In the genomic region with DNA sequence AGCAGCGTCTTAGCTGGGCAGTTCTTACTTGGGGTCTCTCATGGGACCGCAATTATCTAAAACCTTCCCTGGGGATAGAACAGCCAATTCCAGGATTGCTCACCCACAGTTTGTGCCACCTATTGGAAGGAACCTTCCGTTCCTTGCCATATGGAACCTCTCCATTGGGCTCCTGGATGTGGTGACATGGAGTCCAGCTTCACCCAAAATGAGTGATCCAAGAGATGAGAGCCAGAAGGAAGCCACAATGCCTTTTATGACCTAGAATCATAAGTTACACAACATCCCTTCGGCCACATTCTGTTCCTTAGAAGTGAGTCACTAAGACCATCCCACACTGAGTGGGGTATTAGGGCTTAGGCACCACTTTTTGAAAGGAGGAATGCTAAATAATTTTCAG, we compare ENCODE assay signal across 11 cellular contexts.
DNase-seq lines count a peak whose midpoint lies in the region; FAIRE-seq and TF ChIP-seq lines count a peak whose summit lies in the region.
"Had no signal": no experiment of that assay in that cellular context is flagged by ENCODE, and none has a peak within 500 bp of the region (broad histone marks: within the 10 kb centered on the region; RNA-seq: fewer than 3 reads in every experiment).

No MANE protein-coding gene starts in this region.

- no peak overlapping the region for H3K4me3 ChIP-seq in foreskin fibroblast (ENCODE audit: low read depth in 1 of 2, low read length in 2 of 2)
- no peak overlapping the region for H3K4me3 ChIP-seq in tibial artery
- H3K4me3 ChIP-seq in BE2C (ENCODE audit: low read depth, low read length): no peak overlapping the region
- H3K4me3 ChIP-seq in OCI-LY7 (ENCODE audit: low read depth, low read length, poor library complexity, severe bottlenecking): no peak overlapping the region
- H3K4me3 ChIP-seq in trophoblast cell (ENCODE audit: low read depth, low read length): no peak overlapping the region
- H3K4me3 ChIP-seq: ovary, testis had no signal

- TF ChIP-seq CTCF in foreskin fibroblast (IDR thresholded peaks at IDR 0.05; ENCODE audit: low read depth, low read length) (no peak), tibial artery (IDR thresholded peaks at IDR 0.05) (no peak), BE2C (IDR thresholded peaks at IDR 0.05; ENCODE audit: low read depth, low read length) (no peak), OCI-LY7 (conservative IDR thresholded peaks at IDR 0.05; ENCODE audit: low read length) (no peak)

- intact Hi-C loops in tibial artery (cut with DNase I; ENCODE audit: low total_unique reads): no loop called here
- intact Hi-C loops in OCI-LY7 (cut with micrococcal nuclease; ENCODE audit: unreplicated experiment): no loop called here

- H3K9me3 ChIP-seq in tibial artery (no peaks in the 10 kb centered on the region), BE2C (no peaks in the 10 kb centered on the region), OCI-LY7 (ENCODE audit: low read length) (no peaks in the 10 kb centered on the region), trophoblast cell (ENCODE audit: insufficient read depth, low read depth, low read length) (peaks cover 1% of the 10 kb centered on the region)
- H3K9me3 ChIP-seq: ovary, testis had no signal

- H3K18ac ChIP-seq in trophoblast cell (ENCODE audit: low read length): no peak overlapping the region

- H2BK12ac ChIP-seq in trophoblast cell (ENCODE audit: low read length): no peak overlapping the region

- DNase-seq in H54 (ENCODE audit: insufficient read length, low spot score) (peak; percentile 8), RPMI7951 (ENCODE audit: low read depth) (peak; percentile 96), foreskin fibroblast (peak; percentile 88 to 89), tibial artery (peak in 1 of 2 donors; percentile 25), BE2C (no peak), OCI-LY7 (ENCODE audit: low spot score) (no peak), trophoblast cell (no peak)
- DNase-seq: activated CD8-positive, alpha-beta T cell treated with anti-CD3 and anti-CD28 coated beads, Interleukin-2, amount 10 ng/mL, durations not matched to agents 7 days and 5 days; erythroblast; ovary; testis had no signal

- H3K9ac ChIP-seq in trophoblast cell (ENCODE audit: low read length): no peak overlapping the region

- no peak overlapping the region for H2BK120ac ChIP-seq in trophoblast cell (ENCODE audit: insufficient read depth, low read length, poor library complexity)

- H2AFZ ChIP-seq in OCI-LY7 (ENCODE audit: low read length) (no peak overlapping the region), trophoblast cell (ENCODE audit: insufficient read depth, low read length, poor library complexity) (no peak overlapping the region)

- H3K36me3 ChIP-seq in tibial artery: no peaks in the 10 kb centered on the region
- no peaks in the 10 kb centered on the region for H3K36me3 ChIP-seq in BE2C
- H3K36me3 ChIP-seq in OCI-LY7 (ENCODE audit: insufficient read depth, low read length): no peaks in the 10 kb centered on the region
- H3K36me3 ChIP-seq in trophoblast cell (ENCODE audit: control insufficient read depth in 1 of 2, insufficient read depth in 2 of 2, low read length in 2 of 2): no peaks in the 10 kb centered on the region
- H3K36me3 ChIP-seq: ovary had no signal

- CTCF ChIA-PET in OCI-LY7 (lab: Charles Lee; ENCODE audit: unreplicated experiment): no interaction called here

- FAIRE-seq in H54 (lab: Jason Lieb, UNC): peak; percentile 87

- WGBS in trophoblast cell (ENCODE audit: extremely low coverage, insufficient coverage, insufficient read length): no CpG with 5 or more reads among the region's 4 CpGs

- H3K4me2 ChIP-seq in OCI-LY7 (ENCODE audit: low read length) (no peak overlapping the region), trophoblast cell (ENCODE audit: low read length) (no peak overlapping the region)

- no peak overlapping the region for H3K14ac ChIP-seq in trophoblast cell (ENCODE audit: low read length)

- no peak overlapping the region for H4K91ac ChIP-seq in trophoblast cell (ENCODE audit: low read depth, low read length)

- POLR2A ChIA-PET in OCI-LY7 (lab: Charles Lee): no interaction called here

- no peaks in the 10 kb centered on the region for H3K9me2 ChIP-seq in OCI-LY7 (ENCODE audit: insufficient read depth, low read length)

- no peak overlapping the region for H3K23ac ChIP-seq in trophoblast cell (ENCODE audit: low read length)

- H4K20me1 ChIP-seq in OCI-LY7 (ENCODE audit: insufficient read depth, low read length): no peaks in the 10 kb centered on the region

- H3K4me1 ChIP-seq in tibial artery (peaks cover 0 to 18% (median under 1%) of the 10 kb centered on the region in 4 donors), BE2C (no peaks in the 10 kb centered on the region), OCI-LY7 (ENCODE audit: insufficient read depth, low read length, poor library complexity, severe bottlenecking) (no peaks in the 10 kb centered on the region), trophoblast cell (ENCODE audit: control insufficient read depth in 1 of 2, insufficient read depth in 2 of 2, low read length in 2 of 2) (peaks cover 0 to 2% of the 10 kb centered on the region in 2 experiments)
- H3K4me1 ChIP-seq: testis had no signal

- no peak overlapping the region for H2BK5ac ChIP-seq in trophoblast cell (ENCODE audit: low read depth, low read length, poor library complexity)

- no TSS peak for BruUV-seq in OCI-LY7 (replicated peaks; lab: Mats Ljungman, UMichigan)

- no peak overlapping the region for H2AK5ac ChIP-seq in trophoblast cell (ENCODE audit: low read length)

- no peaks in the 10 kb centered on the region for H3K79me2 ChIP-seq in OCI-LY7 (ENCODE audit: insufficient read depth, low read depth, low read length)
- no peaks in the 10 kb centered on the region for H3K79me2 ChIP-seq in trophoblast cell (ENCODE audit: control insufficient read depth, insufficient read depth, low read length, poor library complexity)

- H3K79me1 ChIP-seq in trophoblast cell (ENCODE audit: low read length): no peaks in the 10 kb centered on the region

- H4K12ac ChIP-seq in trophoblast cell (ENCODE audit: low read depth, low read length): no peak overlapping the region

- H3K27me3 ChIP-seq in tibial artery: no peaks in the 10 kb centered on the region
- H3K27me3 ChIP-seq in BE2C: no peaks in the 10 kb centered on the region
- no peaks in the 10 kb centered on the region for H3K27me3 ChIP-seq in trophoblast cell (ENCODE audit: insufficient read depth, low read length)
- H3K27me3 ChIP-seq: ovary, testis had no signal

- H3K4ac ChIP-seq in trophoblast cell (ENCODE audit: low read depth, low read length): no peak overlapping the region

- TF ChIP-seq POLR2A in H54 (IDR thresholded peaks at IDR 0.05; ENCODE audit: low read depth, low read length): no peak

- H3K27ac ChIP-seq in tibial artery (peak overlapping the region; percentile 8 to 31), OCI-LY7 (ENCODE audit: low read depth, low read length, poor library complexity, severe bottlenecking) (no peak overlapping the region), trophoblast cell (ENCODE audit: low read depth, low read length) (no peak overlapping the region)
- H3K27ac ChIP-seq: ovary, testis had no signal

- no peak overlapping the region for H4K8ac ChIP-seq in trophoblast cell (ENCODE audit: low read depth, low read length)

Comparison
In these comparisons a context has a peak if more than half of its experiments do, and no peak if none do; other contexts are left out.
1. DNase-seq: peak in H54 (single experiment), RPMI7951 (single experiment) and foreskin fibroblast (2 of 2); none in BE2C (single experiment), OCI-LY7 (single experiment) and trophoblast cell (0 of 2).
2. H3K27ac ChIP-seq: peak in tibial artery (2 of 2); none in OCI-LY7 (single experiment) and trophoblast cell (single experiment).